1 cellular context compared by ENCODE assay signal in the genomic region with DNA sequence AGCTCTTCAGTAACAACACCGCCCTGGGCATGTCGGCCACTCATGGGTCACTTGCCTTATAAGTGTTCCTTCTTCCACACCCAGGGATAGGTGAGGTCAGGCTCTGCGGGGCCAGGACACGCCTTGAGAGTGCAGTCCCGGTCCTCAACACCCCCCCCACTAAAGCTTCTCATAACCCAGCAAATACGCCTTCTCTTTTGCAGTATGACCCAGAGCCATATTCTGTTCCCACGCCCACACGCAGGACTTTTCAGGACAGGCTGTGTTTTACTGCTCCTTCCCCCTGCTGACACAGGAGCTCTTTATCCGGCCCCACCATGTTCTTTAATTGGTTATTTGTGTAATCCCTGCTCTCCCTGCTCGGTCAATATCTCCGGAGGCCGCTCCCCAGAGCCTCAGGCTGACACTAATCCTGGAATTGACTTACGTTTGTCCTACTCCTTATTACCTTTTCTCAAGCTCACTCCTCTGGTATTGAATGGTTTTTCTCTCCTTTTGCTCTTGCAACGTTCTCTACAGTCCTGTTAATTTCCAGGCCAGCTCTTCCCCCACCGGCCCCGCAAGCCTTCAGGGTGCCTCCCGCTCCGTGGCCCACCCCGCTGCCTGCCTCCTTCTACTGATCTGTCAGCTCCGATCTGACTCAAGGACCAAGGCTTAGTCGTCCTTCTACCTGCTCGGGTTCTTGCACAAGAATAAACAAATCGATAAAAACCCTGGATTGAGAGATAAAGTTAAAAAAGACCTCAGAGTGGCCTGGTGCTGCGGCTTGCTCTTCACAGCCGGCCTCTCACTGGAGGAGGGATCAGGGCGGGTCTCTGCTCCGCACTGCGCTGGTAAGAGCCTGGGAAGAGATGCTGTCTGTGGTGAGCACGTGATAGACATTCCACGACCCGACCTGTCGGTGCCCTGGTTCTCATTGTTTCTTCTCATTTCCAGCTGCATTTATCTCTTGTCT.
TF ChIP-seq lines count a peak whose summit lies in the region.

No MANE protein-coding gene starts in this region.

TF ChIP-seq in HepG2, 621 proteins besides CTCF, POLR2A, EP300 and RAD21 (continued from another document):
- TF ChIP-seq FOXP4 (CRISPR knock-in tag; IDR thresholded peaks at IDR 0.05) (peak; percentile 46; the same call in 1 of the 2 replicates), MAX (IDR thresholded peaks at IDR 0.05) (peak; percentile 43; the same call in 1 of the 2 replicates), KDM2A (CRISPR knock-in tag; IDR thresholded peaks at IDR 0.05; ENCODE audit: borderline replicate concordance, low read depth) (0 out of 2 replicates have a peak, but pooled peaks have one; percentile 43), ATM (IDR thresholded peaks at IDR 0.05; ENCODE audit: borderline replicate concordance) (no peak), ZNF30 (CRISPR knock-in tag; IDR thresholded peaks at IDR 0.05) (no peak), XRCC5 (optimal IDR thresholded peaks at IDR 0.05; ENCODE audit: low read length) (peak; percentile 19), ZNF296 (CRISPR knock-in tag; conservative IDR thresholded peaks at IDR 0.05) (no peak), ZBTB20 (CRISPR knock-in tag; IDR thresholded peaks at IDR 0.05; ENCODE audit: borderline replicate concordance, low read depth) (0 out of 2 replicates have a peak, but pooled peaks have one; percentile 33), KMT2A (CRISPR knock-in tag; IDR thresholded peaks at IDR 0.05) (no peak), ZNF605 (CRISPR knock-in tag; IDR thresholded peaks at IDR 0.05) (peak; percentile 72; the same call in 1 of the 2 replicates), BCL6 (CRISPR knock-in tag; IDR thresholded peaks at IDR 0.05) (peak; percentile 86), ZNF879 (CRISPR knock-in tag; IDR thresholded peaks at IDR 0.05) (no peak), CENPX (CRISPR knock-in tag; IDR thresholded peaks at IDR 0.05) (no peak), ZNF414 (CRISPR knock-in tag; IDR thresholded peaks at IDR 0.05) (no peak), SNAPC2 (CRISPR knock-in tag; IDR thresholded peaks at IDR 0.05) (0 out of 2 replicates have a peak, but pooled peaks have one; percentile 27), RCOR2 (CRISPR knock-in tag; IDR thresholded peaks at IDR 0.05) (no peak), ZNF501 (CRISPR knock-in tag; IDR thresholded peaks at IDR 0.05) (peak; percentile 13; the same call in 1 of the 2 replicates), TEAD3 (CRISPR knock-in tag; optimal IDR thresholded peaks at IDR 0.05; ENCODE audit: borderline replicate concordance) (peak; percentile 65), CENPBD1 (CRISPR knock-in tag; IDR thresholded peaks at IDR 0.05; ENCODE audit: borderline replicate concordance, low read depth) (no peak), ZNF687 (CRISPR knock-in tag; IDR thresholded peaks at IDR 0.05) (peak; percentile 51), ZSCAN30 (CRISPR knock-in tag; IDR thresholded peaks at IDR 0.05) (no peak), ZNF619 (CRISPR knock-in tag; IDR thresholded peaks at IDR 0.05) (0 out of 2 replicates have a peak, but pooled peaks have one; percentile 39), ZNF510 (CRISPR knock-in tag; IDR thresholded peaks at IDR 0.05; ENCODE audit: low read depth) (no peak), PITX1 (CRISPR knock-in tag; IDR thresholded peaks at IDR 0.05) (no peak; the same call in 1 of the 2 replicates)
- TF ChIP-seq, protein P1, sequence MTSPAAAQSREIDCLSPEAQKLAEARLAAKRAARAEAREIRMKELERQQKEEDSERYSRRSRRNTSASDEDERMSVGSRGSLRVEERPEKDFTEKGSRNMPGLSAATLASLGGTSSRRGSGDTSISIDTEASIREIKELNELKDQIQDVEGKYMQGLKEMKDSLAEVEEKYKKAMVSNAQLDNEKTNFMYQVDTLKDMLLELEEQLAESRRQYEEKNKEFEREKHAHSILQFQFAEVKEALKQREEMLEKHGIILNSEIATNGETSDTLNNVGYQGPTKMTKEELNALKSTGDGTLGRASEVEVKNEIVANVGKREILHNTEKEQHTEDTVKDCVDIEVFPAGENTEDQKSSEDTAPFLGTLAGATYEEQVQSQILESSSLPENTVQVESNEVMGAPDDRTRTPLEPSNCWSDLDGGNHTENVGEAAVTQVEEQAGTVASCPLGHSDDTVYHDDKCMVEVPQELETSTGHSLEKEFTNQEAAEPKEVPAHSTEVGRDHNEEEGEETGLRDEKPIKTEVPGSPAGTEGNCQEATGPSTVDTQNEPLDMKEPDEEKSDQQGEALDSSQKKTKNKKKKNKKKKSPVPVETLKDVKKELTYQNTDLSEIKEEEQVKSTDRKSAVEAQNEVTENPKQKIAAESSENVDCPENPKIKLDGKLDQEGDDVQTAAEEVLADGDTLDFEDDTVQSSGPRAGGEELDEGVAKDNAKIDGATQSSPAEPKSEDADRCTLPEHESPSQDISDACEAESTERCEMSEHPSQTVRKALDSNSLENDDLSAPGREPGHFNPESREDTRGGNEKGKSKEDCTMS (CRISPR knock-in tag; conservative IDR thresholded peaks at IDR 0.05) = no peak
- TF ChIP-seq, protein P2, sequence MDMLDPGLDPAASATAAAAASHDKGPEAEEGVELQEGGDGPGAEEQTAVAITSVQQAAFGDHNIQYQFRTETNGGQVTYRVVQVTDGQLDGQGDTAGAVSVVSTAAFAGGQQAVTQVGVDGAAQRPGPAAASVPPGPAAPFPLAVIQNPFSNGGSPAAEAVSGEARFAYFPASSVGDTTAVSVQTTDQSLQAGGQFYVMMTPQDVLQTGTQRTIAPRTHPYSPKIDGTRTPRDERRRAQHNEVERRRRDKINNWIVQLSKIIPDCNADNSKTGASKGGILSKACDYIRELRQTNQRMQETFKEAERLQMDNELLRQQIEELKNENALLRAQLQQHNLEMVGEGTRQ (IDR thresholded peaks at IDR 0.05; ENCODE audit: low read depth, low read length) = peak; percentile 63; the same call in 1 of the 2 replicates
- TF ChIP-seq, protein P2 (CRISPR knock-in tag; IDR thresholded peaks at IDR 0.05; ENCODE audit: borderline replicate concordance) = peak; percentile 57; the same call in 1 of the 2 replicates
- TF ChIP-seq, protein P3, sequence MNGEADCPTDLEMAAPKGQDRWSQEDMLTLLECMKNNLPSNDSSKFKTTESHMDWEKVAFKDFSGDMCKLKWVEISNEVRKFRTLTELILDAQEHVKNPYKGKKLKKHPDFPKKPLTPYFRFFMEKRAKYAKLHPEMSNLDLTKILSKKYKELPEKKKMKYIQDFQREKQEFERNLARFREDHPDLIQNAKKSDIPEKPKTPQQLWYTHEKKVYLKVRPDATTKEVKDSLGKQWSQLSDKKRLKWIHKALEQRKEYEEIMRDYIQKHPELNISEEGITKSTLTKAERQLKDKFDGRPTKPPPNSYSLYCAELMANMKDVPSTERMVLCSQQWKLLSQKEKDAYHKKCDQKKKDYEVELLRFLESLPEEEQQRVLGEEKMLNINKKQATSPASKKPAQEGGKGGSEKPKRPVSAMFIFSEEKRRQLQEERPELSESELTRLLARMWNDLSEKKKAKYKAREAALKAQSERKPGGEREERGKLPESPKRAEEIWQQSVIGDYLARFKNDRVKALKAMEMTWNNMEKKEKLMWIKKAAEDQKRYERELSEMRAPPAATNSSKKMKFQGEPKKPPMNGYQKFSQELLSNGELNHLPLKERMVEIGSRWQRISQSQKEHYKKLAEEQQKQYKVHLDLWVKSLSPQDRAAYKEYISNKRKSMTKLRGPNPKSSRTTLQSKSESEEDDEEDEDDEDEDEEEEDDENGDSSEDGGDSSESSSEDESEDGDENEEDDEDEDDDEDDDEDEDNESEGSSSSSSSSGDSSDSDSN (CRISPR knock-in tag; IDR thresholded peaks at IDR 0.05) = peak; percentile 23; the same call in 1 of the 2 replicates
- TF ChIP-seq, protein P4, sequence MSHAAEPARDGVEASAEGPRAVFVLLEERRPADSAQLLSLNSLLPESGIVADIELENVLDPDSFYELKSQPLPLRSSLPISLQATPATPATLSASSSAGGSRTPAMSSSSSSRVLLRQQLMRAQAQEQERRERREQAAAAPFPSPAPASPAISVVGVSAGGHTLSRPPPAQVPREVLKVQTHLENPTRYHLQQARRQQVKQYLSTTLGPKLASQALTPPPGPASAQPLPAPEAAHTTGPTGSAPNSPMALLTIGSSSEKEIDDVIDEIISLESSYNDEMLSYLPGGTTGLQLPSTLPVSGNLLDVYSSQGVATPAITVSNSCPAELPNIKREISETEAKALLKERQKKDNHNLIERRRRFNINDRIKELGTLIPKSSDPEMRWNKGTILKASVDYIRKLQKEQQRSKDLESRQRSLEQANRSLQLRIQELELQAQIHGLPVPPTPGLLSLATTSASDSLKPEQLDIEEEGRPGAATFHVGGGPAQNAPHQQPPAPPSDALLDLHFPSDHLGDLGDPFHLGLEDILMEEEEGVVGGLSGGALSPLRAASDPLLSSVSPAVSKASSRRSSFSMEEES (CRISPR knock-in tag; IDR thresholded peaks at IDR 0.05) = peak; percentile 51; the same call in 1 of the 2 replicates
TF ChIP-seq in HepG2: peak in this region for 39.
